In genomic region chr1:183493540-183494245, GRCh38 we compare ENCODE assay signal across 1 cellular context.
TF ChIP-seq lines count a peak whose summit lies in the region.

No MANE protein-coding gene starts in this region.

TF ChIP-seq in GM23338, 12 proteins besides CTCF, POLR2A, EP300 and RAD21 (continued from another document):
- TF ChIP-seq ZNF462 (CRISPR knock-in tag; IDR thresholded peaks at IDR 0.05) (no peak), CREB1 (CRISPR knock-in tag; IDR thresholded peaks at IDR 0.05; ENCODE audit: low read depth) (no peak), STAT1 (IDR thresholded peaks at IDR 0.05; ENCODE audit: unreplicated experiment) (no peak), POLR2AphosphoS5 (IDR thresholded peaks at IDR 0.05; ENCODE audit: low read depth) (no peak), EZH2phosphoT487 (IDR thresholded peaks at IDR 0.05; ENCODE audit: unreplicated experiment) (no peak), ZNF331 (CRISPR knock-in tag; IDR thresholded peaks at IDR 0.05; ENCODE audit: low read depth) (no peak), REST (IDR thresholded peaks at IDR 0.05; ENCODE audit: unreplicated experiment) (no peak), NANOG (IDR thresholded peaks at IDR 0.05; ENCODE audit: borderline replicate concordance) (no peak), JUNB (IDR thresholded peaks at IDR 0.05; ENCODE audit: unreplicated experiment) (no peak), EZH2 (IDR thresholded peaks at IDR 0.05; ENCODE audit: low read depth, unreplicated experiment) (no peak), ETS1 (IDR thresholded peaks at IDR 0.05) (no peak)
